ENCODE assay signal across 18 cellular contexts in the genomic region with DNA sequence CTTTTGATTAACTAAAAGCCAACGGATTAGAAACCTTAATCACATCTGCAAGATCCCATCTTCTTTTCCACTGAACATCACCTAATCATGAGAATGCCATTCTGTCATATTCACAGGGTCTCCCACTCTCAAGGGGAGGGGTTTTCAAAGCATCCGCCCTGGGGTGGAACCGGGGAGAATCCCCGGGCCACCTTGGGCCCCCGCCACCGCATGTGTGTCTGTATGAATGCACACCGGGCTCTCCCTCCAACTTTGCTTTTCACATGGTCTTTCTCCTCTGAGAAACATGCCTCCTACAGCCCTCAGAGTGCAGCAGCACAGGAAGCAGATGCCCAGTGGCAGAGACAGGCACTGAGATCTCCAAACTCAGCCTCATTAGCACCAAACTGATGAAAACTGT.
DNase-seq lines count a peak whose midpoint lies in the region; ATAC-seq, FAIRE-seq and TF ChIP-seq lines count a peak whose summit lies in the region.
"Had no signal": no experiment of that assay in that cellular context is flagged by ENCODE, and none has a peak within 500 bp of the region (broad histone marks: within the 10 kb centered on the region; RNA-seq: fewer than 3 reads in every experiment).

No MANE protein-coding gene starts in this region.

- H3K9ac ChIP-seq in kidney (ENCODE audit: low read length in 2 of 2) (no peak overlapping the region), colonic mucosa (ENCODE audit: low read depth in 2 of 2, low read length in 2 of 2) (no peak overlapping the region)

- H3K4me3 ChIP-seq in kidney (ENCODE audit: low read length in 2 of 2) (no peak overlapping the region), gastroesophageal sphincter (no peak overlapping the region), colonic mucosa (no peak overlapping the region)
- H3K4me3 ChIP-seq: GM23338 had no signal

- H3K4me1 Mint-ChIP-seq in WTC11 = peaks cover 11% of the 10 kb centered on the region

- DNase-seq in NCI-H82 treated with DMSO at 0.1 percent for 48 hours (lab: John Stamatoyannopoulos, UW; ENCODE audit: unreplicated experiment) = peak; percentile 0
- DNase-seq in kidney = peak; percentile 18
- peak; percentile 46 for DNase-seq in posterior vena cava (ENCODE audit: low spot score)
- DNase-seq in stimulated activated CD4-positive, alpha-beta T cell treated with anti-CD3 and anti-CD28 coated beads, Interleukin-2, amount 100 ng/mL, for 48 hours = no peak
- no peak for DNase-seq in colonic mucosa
- no peak for DNase-seq in WTC11 (ENCODE audit: low spot score)
- DNase-seq: ACHN; AML-193; Calu3; CD8-positive, alpha-beta T cell; DMS79 treated with DMSO at 0.1 percent for 48 hours; GF-D8; H7; HFFc6 had no signal

- H3K27ac ChIP-seq in kidney (ENCODE audit: low read depth in 2 of 2, low read length in 2 of 2) (no peak overlapping the region), gastroesophageal sphincter (no peak overlapping the region), colonic mucosa (no peak overlapping the region)

- ATAC-seq in gastroesophageal sphincter (no peak), WTC11 (no peak)
- ATAC-seq: CD8-positive, alpha-beta T cell; GM23338; HCT116 had no signal

- H3K27ac Mint-ChIP-seq in WTC11 = no peak overlapping the region
- H3K27ac Mint-ChIP-seq: CD8-positive, alpha-beta T cell; GM23338; HFFc6 had no signal

- FAIRE-seq in kidney (lab: Jason Lieb, UNC) = no peak
- FAIRE-seq: A204.1 had no signal

- no peak for TF ChIP-seq CTCF in kidney (IDR thresholded peaks at IDR 0.05; ENCODE audit: borderline replicate concordance, extremely low read depth, insufficient read depth)
- no peak for TF ChIP-seq CTCF in gastroesophageal sphincter (IDR thresholded peaks at IDR 0.05)
- no peak for TF ChIP-seq CTCF in colonic mucosa (IDR thresholded peaks at IDR 0.05)
- no peak for TF ChIP-seq CTCF in WTC11 (IDR thresholded peaks at IDR 0.05)

- CTCF ChIA-PET in WTC11 (lab: Charles Lee) = interaction anchor here (1.0 kb wide), 1 partner anchor 41 kb away, joined by 3 read pairs; no protein-coding TSS in a partner anchor

- H3K9me3 ChIP-seq in kidney (ENCODE audit: control insufficient read depth in 1 of 2, low read length in 2 of 2) (peaks cover 0 to 7% of the 10 kb centered on the region in 2 donors), gastroesophageal sphincter (peaks cover 0 to 11% (median 0%) of the 10 kb centered on the region in 3 donors), colonic mucosa (no peaks in the 10 kb centered on the region)

- no peaks in the 10 kb centered on the region; the same call in 1 of the 2 replicates for H3K27me3 Mint-ChIP-seq in WTC11 (ENCODE audit: low read depth)

- no peaks in the 10 kb centered on the region for H3K4me1 ChIP-seq in kidney (ENCODE audit: control insufficient read depth in 1 of 2, insufficient read depth in 1 of 2, low read depth in 1 of 2, low read length in 2 of 2)
- no peaks in the 10 kb centered on the region for H3K4me1 ChIP-seq in gastroesophageal sphincter
- H3K4me1 ChIP-seq in colonic mucosa = no peaks in the 10 kb centered on the region

- TF ChIP-seq EP300 in gastroesophageal sphincter (IDR thresholded peaks at IDR 0.05) = no peak

- H3K27me3 ChIP-seq in gastroesophageal sphincter = peaks cover 13% of the 10 kb centered on the region
- no peaks in the 10 kb centered on the region for H3K27me3 ChIP-seq in colonic mucosa

- WGBS in gastroesophageal sphincter (ENCODE audit: low coverage in 1 of 2), 2 donors = 86 to 100% methylated on average over 1 to 7 of the region's 7 CpGs

- POLR2A ChIA-PET in WTC11 (lab: Charles Lee) = no interaction called here

- H3K36me3 Mint-ChIP-seq in WTC11 = peaks cover 11% of the 10 kb centered on the region
- H3K36me3 Mint-ChIP-seq: CD8-positive, alpha-beta T cell had no signal

- no peak overlapping the region for H3K4me3 Mint-ChIP-seq in WTC11
- H3K4me3 Mint-ChIP-seq: CD8-positive, alpha-beta T cell; GM23338; HFFc6 had no signal

- no peak for TF ChIP-seq POLR2A in gastroesophageal sphincter (IDR thresholded peaks at IDR 0.05)

- intact Hi-C loops in kidney (cut with DNase I) = no loop called here
- intact Hi-C loops in posterior vena cava (cut with DNase I) = no loop called here
- intact Hi-C loops in colonic mucosa (cut with DNase I) = no loop called here

- H3K9me3 Mint-ChIP-seq in WTC11 = peaks cover 31% of the 10 kb centered on the region

- no peaks in the 10 kb centered on the region for H3K36me3 ChIP-seq in kidney (ENCODE audit: control insufficient read depth in 1 of 2, insufficient read depth in 2 of 2, low read length in 2 of 2)
- H3K36me3 ChIP-seq in gastroesophageal sphincter = no peaks in the 10 kb centered on the region
- no peaks in the 10 kb centered on the region for H3K36me3 ChIP-seq in colonic mucosa

TF ChIP-seq in WTC11, 78 proteins besides CTCF, POLR2A, EP300 and RAD21:
- TF ChIP-seq RELA (CRISPR knock-in tag; IDR thresholded peaks at IDR 0.05; ENCODE audit: borderline replicate concordance) (no peak), NFYB (CRISPR knock-in tag; conservative IDR thresholded peaks at IDR 0.05; ENCODE audit: low read depth) (no peak), SMAD3 (CRISPR knock-in tag; IDR thresholded peaks at IDR 0.05; ENCODE audit: borderline replicate concordance) (no peak), ETV6 (CRISPR knock-in tag; IDR thresholded peaks at IDR 0.05) (no peak), GABPB1 (CRISPR knock-in tag; IDR thresholded peaks at IDR 0.05) (no peak), IRF1 (CRISPR knock-in tag; IDR thresholded peaks at IDR 0.05) (no peak), MYBL2 (CRISPR knock-in tag; IDR thresholded peaks at IDR 0.05) (no peak), NR1H2 (CRISPR knock-in tag; IDR thresholded peaks at IDR 0.05) (no peak), KAT7 (CRISPR knock-in tag; IDR thresholded peaks at IDR 0.05; ENCODE audit: borderline replicate concordance) (no peak), OVOL2 (CRISPR knock-in tag; IDR thresholded peaks at IDR 0.05; ENCODE audit: borderline replicate concordance) (no peak), ZMAT4 (CRISPR knock-in tag; IDR thresholded peaks at IDR 0.05) (no peak)
- TF ChIP-seq, protein P1, sequence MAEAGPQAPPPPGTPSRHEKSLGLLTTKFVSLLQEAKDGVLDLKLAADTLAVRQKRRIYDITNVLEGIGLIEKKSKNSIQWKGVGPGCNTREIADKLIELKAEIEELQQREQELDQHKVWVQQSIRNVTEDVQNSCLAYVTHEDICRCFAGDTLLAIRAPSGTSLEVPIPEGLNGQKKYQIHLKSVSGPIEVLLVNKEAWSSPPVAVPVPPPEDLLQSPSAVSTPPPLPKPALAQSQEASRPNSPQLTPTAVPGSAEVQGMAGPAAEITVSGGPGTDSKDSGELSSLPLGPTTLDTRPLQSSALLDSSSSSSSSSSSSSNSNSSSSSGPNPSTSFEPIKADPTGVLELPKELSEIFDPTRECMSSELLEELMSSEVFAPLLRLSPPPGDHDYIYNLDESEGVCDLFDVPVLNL (CRISPR knock-in tag; IDR thresholded peaks at IDR 0.05; ENCODE audit: borderline replicate concordance, low read depth) = no peak
TF ChIP-seq in WTC11: peak in this region for 0.

Comparison
In these comparisons a context has a peak if more than half of its experiments do, and no peak if none do; other contexts are left out.
1. DNase-seq: peak in NCI-H82 treated with DMSO at 0.1 percent for 48 hours (single experiment), kidney (single experiment) and posterior vena cava (single experiment); none in stimulated activated CD4-positive, alpha-beta T cell treated with anti-CD3 and anti-CD28 coated beads, Interleukin-2, amount 100 ng/mL, for 48 hours (0 of 2), colonic mucosa (single experiment) and WTC11 (single experiment).